In the genomic region with DNA sequence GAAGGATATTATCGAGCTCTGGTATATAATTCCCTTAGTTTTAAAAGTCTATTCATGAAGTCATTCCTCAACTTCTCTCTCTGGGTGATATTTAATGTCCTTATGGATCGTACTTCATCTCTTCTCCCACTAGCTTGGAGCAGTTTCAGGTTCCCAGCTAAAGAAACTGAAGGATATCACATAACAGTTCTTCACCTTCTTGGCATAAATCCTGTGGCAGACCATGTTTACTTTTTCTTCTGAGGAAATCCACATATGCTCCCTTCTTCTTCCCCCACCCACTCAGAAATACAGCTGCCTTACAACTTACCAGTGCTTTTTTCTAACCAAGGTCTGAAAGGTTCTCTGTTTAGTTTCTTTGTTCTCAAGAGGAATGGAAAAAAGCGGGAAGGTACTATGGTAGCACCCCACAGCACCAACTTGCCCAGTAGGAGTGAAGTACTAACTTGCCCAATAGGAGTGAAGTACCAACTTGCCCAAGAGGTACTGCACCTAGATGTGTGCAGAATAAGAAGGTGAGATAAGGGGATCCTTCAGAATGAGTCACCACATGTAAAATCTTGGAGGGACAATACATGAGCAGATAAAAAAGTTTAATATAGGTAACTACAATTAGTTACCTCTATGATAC, we compare ENCODE assay signal across 17 cellular contexts. TPM values are rescaled to one million over a fixed set of nuclear protein-coding genes. Genes with fewer than 3 reads are reported as not detected.
DNase-seq lines count a peak whose midpoint lies in the region; ATAC-seq and TF ChIP-seq lines count a peak whose summit lies in the region.
"Had no signal": no experiment of that assay in that cellular context is flagged by ENCODE, and none has a peak within 500 bp of the region (broad histone marks: within the 10 kb centered on the region; RNA-seq: fewer than 3 reads in every experiment).

No MANE protein-coding gene starts in this region.

- H3K27ac Mint-ChIP-seq in nephron progenitor cell = peak overlapping the region; percentile 25

- CTCF ChIA-PET in HEK293 (lab: Yijun Ruan, JAX) = no interaction called here

- H3K9me3 ChIP-seq in HEK293 (ENCODE audit: control insufficient read depth, insufficient read depth, low read depth, low read length) (no peaks in the 10 kb centered on the region), RWPE2 (ENCODE audit: severe bottlenecking) (no peaks in the 10 kb centered on the region), fibroblast of lung (ENCODE audit: control insufficient read depth, insufficient read depth, low read depth, low read length) (no peaks in the 10 kb centered on the region)

- H3K27ac ChIP-seq in HEK293 (ENCODE audit: extremely low read depth, low read depth, low read length) = no peak overlapping the region
- no peak overlapping the region for H3K27ac ChIP-seq in RWPE2 (ENCODE audit: poor library complexity, severe bottlenecking)
- no peak overlapping the region for H3K27ac ChIP-seq in fibroblast of lung (ENCODE audit: insufficient read depth, low read length)
- H3K27ac ChIP-seq: HL-60 had no signal

- H2AFZ ChIP-seq in fibroblast of lung (ENCODE audit: low read length) = no peak overlapping the region

- POLR2A ChIA-PET in HEK293 (lab: Yijun Ruan, JAX) = no interaction called here

- no peaks in the 10 kb centered on the region for H3K9me3 Mint-ChIP-seq in nephron progenitor cell
- H3K9me3 Mint-ChIP-seq: CD8-positive, alpha-beta memory T cell had no signal

- no peak for TF ChIP-seq CTCF in HEK293 (tag by site-specific recombination; IDR thresholded peaks at IDR 0.05)
- TF ChIP-seq CTCF in RWPE2 (IDR thresholded peaks at IDR 0.05; ENCODE audit: poor library complexity, severe bottlenecking) = no peak
- no peak for TF ChIP-seq CTCF in fibroblast of lung (conservative IDR thresholded peaks at IDR 0.05 in 1 of 2, IDR thresholded peaks at IDR 0.05 in 1 of 2; ENCODE audit: low read depth in 1 of 2, low read length in 2 of 2)
- no peak for TF ChIP-seq CTCF in nephron progenitor cell (IDR thresholded peaks at IDR 0.05)

- H3K9ac ChIP-seq in fibroblast of lung (ENCODE audit: insufficient read depth, low read length) = no peak overlapping the region

- H4K20me1 ChIP-seq in fibroblast of lung (ENCODE audit: control insufficient read depth, extremely low read depth, insufficient read depth, low read length) = no peaks in the 10 kb centered on the region

- H3K4me1 ChIP-seq in HEK293 (ENCODE audit: control insufficient read depth, insufficient read depth, low read length) (peaks cover 3% of the 10 kb centered on the region; the same call in 1 of the 2 replicates), RWPE2 (ENCODE audit: insufficient read depth, poor library complexity, severe bottlenecking) (peaks cover 12% of the 10 kb centered on the region), fibroblast of lung (ENCODE audit: control insufficient read depth, extremely low read depth, insufficient read depth, low read length) (no peaks in the 10 kb centered on the region)

- H3K4me3 ChIP-seq in HEK293 (ENCODE audit: low read depth, low read length) (no peak overlapping the region), RWPE2 (ENCODE audit: severe bottlenecking) (no peak overlapping the region), fibroblast of lung (replicated peaks in 1 of 4; ENCODE audit: control extremely low read depth in 1 of 4, insufficient read depth in 1 of 4, low read depth in 3 of 4, low read length in 4 of 4) (no peak overlapping the region)

- DNase-seq in RWPE2 (ENCODE audit: low spot score) (no peak), fibroblast of lung (ENCODE audit: low read depth in 2 of 2) (peak; percentile 62 to 78), nephron progenitor cell (no peak), C1 segment of cervical spinal cord (lab: John Stamatoyannopoulos, UW) (no peak)
- DNase-seq in stimulated activated naive CD4-positive, alpha-beta T cell treated with Interleukin-2 at 50 U/mL for 16 hours (lab: John Stamatoyannopoulos, UW) = no peak
- DNase-seq: CD8-positive, alpha-beta memory T cell; KBM-7; NCI-H1048; NCI-H1694; NCI-H2107; NCI-H446 treated with DMSO at 0.1 percent for 48 hours; NCI-H82; SIG-M5 had no signal

- H3K36me3 Mint-ChIP-seq in nephron progenitor cell (ENCODE audit: low read depth) = no peaks in the 10 kb centered on the region

- no peaks in the 10 kb centered on the region for H3K27me3 ChIP-seq in RWPE2 (ENCODE audit: insufficient read depth, poor library complexity, severe bottlenecking)
- no peaks in the 10 kb centered on the region for H3K27me3 ChIP-seq in fibroblast of lung (ENCODE audit: control insufficient read depth, insufficient read depth, low read length)

- H3K4me3 Mint-ChIP-seq in nephron progenitor cell = no peak overlapping the region
- H3K4me3 Mint-ChIP-seq: CD8-positive, alpha-beta memory T cell had no signal

- no peaks in the 10 kb centered on the region for H3K79me2 ChIP-seq in fibroblast of lung (ENCODE audit: control insufficient read depth, insufficient read depth, low read length)

- ATAC-seq in RWPE2 (ENCODE audit: low read depth) = peak; percentile 48; the same call in 1 of the 3 replicates
- no peak for ATAC-seq in HG03135 (IDR thresholded peaks at IDR 0.05; ENCODE audit: unreplicated experiment)
- no peak for ATAC-seq in GM19395 (IDR thresholded peaks at IDR 0.05; ENCODE audit: unreplicated experiment)

- peaks cover 3% of the 10 kb centered on the region for H3K27me3 Mint-ChIP-seq in nephron progenitor cell (ENCODE audit: low read depth, poor library complexity)
- H3K27me3 Mint-ChIP-seq: CD8-positive, alpha-beta memory T cell had no signal

- H3K4me2 ChIP-seq in fibroblast of lung (ENCODE audit: extremely low read depth, insufficient read depth, low read length) = no peak overlapping the region

- H3K36me3 ChIP-seq in HEK293 (ENCODE audit: control insufficient read depth in 2 of 2, insufficient read depth in 1 of 2, low read length in 2 of 2) = no peaks in the 10 kb centered on the region
- H3K36me3 ChIP-seq in RWPE2 (ENCODE audit: low read depth) = no peaks in the 10 kb centered on the region
- no peaks in the 10 kb centered on the region for H3K36me3 ChIP-seq in fibroblast of lung (ENCODE audit: control insufficient read depth, insufficient read depth, low read length)

- peaks cover 17% of the 10 kb centered on the region for H3K4me1 Mint-ChIP-seq in nephron progenitor cell

TF ChIP-seq in HEK293, 187 proteins besides CTCF, POLR2A, EP300 and RAD21:
- TF ChIP-seq ZNF600 (tag by site-specific recombination; IDR thresholded peaks at IDR 0.05) (0 out of 2 replicates have a peak, but pooled peaks have one; percentile 22), ZNF223 (tag by site-specific recombination; IDR thresholded peaks at IDR 0.05) (no peak), ZNF560 (tag by site-specific recombination; IDR thresholded peaks at IDR 0.05; ENCODE audit: borderline replicate concordance) (no peak), GLIS2 (tag by site-specific recombination; IDR thresholded peaks at IDR 0.05) (no peak), ZNF10 (tag by site-specific recombination; IDR thresholded peaks at IDR 0.05) (peak; percentile 46; the same call in 1 of the 2 replicates)
- TF ChIP-seq, protein P1, sequence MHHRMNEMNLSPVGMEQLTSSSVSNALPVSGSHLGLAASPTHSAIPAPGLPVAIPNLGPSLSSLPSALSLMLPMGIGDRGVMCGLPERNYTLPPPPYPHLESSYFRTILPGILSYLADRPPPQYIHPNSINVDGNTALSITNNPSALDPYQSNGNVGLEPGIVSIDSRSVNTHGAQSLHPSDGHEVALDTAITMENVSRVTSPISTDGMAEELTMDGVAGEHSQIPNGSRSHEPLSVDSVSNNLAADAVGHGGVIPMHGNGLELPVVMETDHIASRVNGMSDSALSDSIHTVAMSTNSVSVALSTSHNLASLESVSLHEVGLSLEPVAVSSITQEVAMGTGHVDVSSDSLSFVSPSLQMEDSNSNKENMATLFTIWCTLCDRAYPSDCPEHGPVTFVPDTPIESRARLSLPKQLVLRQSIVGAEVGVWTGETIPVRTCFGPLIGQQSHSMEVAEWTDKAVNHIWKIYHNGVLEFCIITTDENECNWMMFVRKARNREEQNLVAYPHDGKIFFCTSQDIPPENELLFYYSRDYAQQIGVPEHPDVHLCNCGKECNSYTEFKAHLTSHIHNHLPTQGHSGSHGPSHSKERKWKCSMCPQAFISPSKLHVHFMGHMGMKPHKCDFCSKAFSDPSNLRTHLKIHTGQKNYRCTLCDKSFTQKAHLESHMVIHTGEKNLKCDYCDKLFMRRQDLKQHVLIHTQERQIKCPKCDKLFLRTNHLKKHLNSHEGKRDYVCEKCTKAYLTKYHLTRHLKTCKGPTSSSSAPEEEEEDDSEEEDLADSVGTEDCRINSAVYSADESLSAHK (tag by site-specific recombination; IDR thresholded peaks at IDR 0.05) = peak; percentile 54; the same call in 1 of the 2 replicates
TF ChIP-seq in HEK293: peak in this region for 3.

RNA-seq across cellular contexts. Expression of a gene that starts 53.1 kb away (rescaled TPM):
- 3.9 and 5.3 TPM in 2 replicates for total RNA-seq in fibroblast of lung
- polyA plus RNA-seq in fibroblast of lung = 21.6 and 25.0 TPM in 2 replicates
- 14.6 and 17.2 TPM in 2 replicates for polyA plus RNA-seq in fibroblast of lung (2012)
- 27.7 and 28.2 TPM in 2 replicates for polyA minus RNA-seq in fibroblast of lung (ENCODE audit: low replicate concordance)

Comparison
In these comparisons a context has a peak if more than half of its experiments do, and no peak if none do; other contexts are left out.
1. DNase-seq: peak in fibroblast of lung (2 of 2); none in RWPE2 (single experiment), nephron progenitor cell (single experiment), C1 segment of cervical spinal cord (0 of 14) and stimulated activated naive CD4-positive, alpha-beta T cell treated with Interleukin-2 at 50 U/mL for 16 hours (single experiment).